In genomic region chr2:66538291-66538690, GRCh38 we compare ENCODE assay signal across 15 cellular contexts.
"Had no signal": no experiment of that assay in that cellular context is flagged by ENCODE, and none has a peak within 500 bp of the region (broad histone marks: within the 10 kb centered on the region; RNA-seq: fewer than 3 reads in every experiment).

No MANE protein-coding gene starts in this region.

- H3K27me3 Mint-ChIP-seq: activated CD4-positive, alpha-beta T cell treated with anti-CD3 and anti-CD28 coated beads, Interleukin-2, amount 10 ng/mL, durations not matched to agents 7 days and 5 days; activated naive CD4-positive, alpha-beta T cell treated with anti-CD3 and anti-CD28 coated beads, Interleukin-2, amount 10 ng/mL, durations not matched to agents 7 days and 5 days; activated T-helper 17 cell treated with anti-CD3 and anti-CD28 coated beads, Interleukin-2, amount 50 U/mL, for 72 hours had no signal

- H3K4me3 ChIP-seq: body of pancreas, lung, mucosa of descending colon, ovary, tibial nerve had no signal

- H3K9me3 Mint-ChIP-seq: activated CD4-positive, alpha-beta T cell treated with anti-CD3 and anti-CD28 coated beads, Interleukin-2, amount 10 ng/mL, durations not matched to agents 7 days and 5 days; activated naive CD4-positive, alpha-beta T cell treated with anti-CD3 and anti-CD28 coated beads, Interleukin-2, amount 10 ng/mL, durations not matched to agents 7 days and 5 days; activated T-helper 17 cell treated with anti-CD3 and anti-CD28 coated beads, Interleukin-2, amount 50 U/mL, for 72 hours; natural killer cell treated with Interleukin-12 subunit alpha and Interleukin-12 subunit beta and Interleukin-15 and Interleukin-18, amount 100 ng/mL, for 72 hours had no signal

- DNase-seq: activated CD4-positive, alpha-beta T cell treated with anti-CD3 and anti-CD28 coated beads, Interleukin-2, amount 10 ng/mL, durations not matched to agents 7 days and 5 days; activated CD4-positive, CD25-positive, alpha-beta regulatory T cell; activated CD8-positive, alpha-beta memory T cell treated with anti-CD3 and anti-CD28 coated beads for 24 hours; activated naive CD4-positive, alpha-beta T cell treated with anti-CD3 and anti-CD28 coated beads, Interleukin-2, amount 10 ng/mL, durations not matched to agents 7 days and 5 days; body of pancreas; effector memory CD4-positive, alpha-beta T cell; hypothalamus; mucosa of descending colon; ovary; retina; small intestine had no signal

- H3K4me1 ChIP-seq: tibial nerve had no signal

- H3K4me1 Mint-ChIP-seq: activated CD4-positive, alpha-beta T cell treated with anti-CD3 and anti-CD28 coated beads, Interleukin-2, amount 10 ng/mL, durations not matched to agents 7 days and 5 days; activated naive CD4-positive, alpha-beta T cell treated with anti-CD3 and anti-CD28 coated beads, Interleukin-2, amount 10 ng/mL, durations not matched to agents 7 days and 5 days; activated T-helper 17 cell treated with anti-CD3 and anti-CD28 coated beads, Interleukin-2, amount 50 U/mL, for 72 hours had no signal

- H3K27me3 ChIP-seq: body of pancreas, ovary, tibial nerve had no signal

- ATAC-seq: activated T-helper 17 cell treated with anti-CD3 and anti-CD28 coated beads, Interleukin-2, amount 50 U/mL, for 72 hours; body of pancreas; mucosa of descending colon; natural killer cell treated with Interleukin-12 subunit alpha and Interleukin-12 subunit beta and Interleukin-15 and Interleukin-18, amount 100 ng/mL, for 72 hours had no signal

- H3K4me3 Mint-ChIP-seq: activated CD4-positive, alpha-beta T cell treated with anti-CD3 and anti-CD28 coated beads, Interleukin-2, amount 10 ng/mL, durations not matched to agents 7 days and 5 days; activated naive CD4-positive, alpha-beta T cell treated with anti-CD3 and anti-CD28 coated beads, Interleukin-2, amount 10 ng/mL, durations not matched to agents 7 days and 5 days; activated T-helper 17 cell treated with anti-CD3 and anti-CD28 coated beads, Interleukin-2, amount 50 U/mL, for 72 hours; natural killer cell treated with Interleukin-12 subunit alpha and Interleukin-12 subunit beta and Interleukin-15 and Interleukin-18, amount 100 ng/mL, for 72 hours had no signal

- FAIRE-seq: small intestine had no signal

- H3K27ac Mint-ChIP-seq: activated CD4-positive, alpha-beta T cell treated with anti-CD3 and anti-CD28 coated beads, Interleukin-2, amount 10 ng/mL, durations not matched to agents 7 days and 5 days; activated naive CD4-positive, alpha-beta T cell treated with anti-CD3 and anti-CD28 coated beads, Interleukin-2, amount 10 ng/mL, durations not matched to agents 7 days and 5 days; activated T-helper 17 cell treated with anti-CD3 and anti-CD28 coated beads, Interleukin-2, amount 50 U/mL, for 72 hours; natural killer cell treated with Interleukin-12 subunit alpha and Interleukin-12 subunit beta and Interleukin-15 and Interleukin-18, amount 100 ng/mL, for 72 hours had no signal

- H3K27ac ChIP-seq: ovary, tibial nerve had no signal

- H3K36me3 Mint-ChIP-seq: activated naive CD4-positive, alpha-beta T cell treated with anti-CD3 and anti-CD28 coated beads, Interleukin-2, amount 10 ng/mL, durations not matched to agents 7 days and 5 days; natural killer cell treated with Interleukin-12 subunit alpha and Interleukin-12 subunit beta and Interleukin-15 and Interleukin-18, amount 100 ng/mL, for 72 hours had no signal

- H3K36me3 ChIP-seq: ovary, tibial nerve had no signal

- H3K9me3 ChIP-seq: body of pancreas, mucosa of descending colon, ovary, tibial nerve had no signal
